22 cellular contexts compared by ENCODE assay signal in genomic region chr5:42021923-42022322, GRCh38.
DNase-seq lines count a peak whose midpoint lies in the region; TF ChIP-seq lines count a peak whose summit lies in the region.
"Had no signal": no experiment of that assay in that cellular context is flagged by ENCODE, and none has a peak within 500 bp of the region (broad histone marks: within the 10 kb centered on the region; RNA-seq: fewer than 3 reads in every experiment).

No MANE protein-coding gene starts in this region.

- POLR2A ChIA-PET in HEK293 (lab: Yijun Ruan, JAX): no interaction called here

- H3K4me1 ChIP-seq in HEK293 (ENCODE audit: control insufficient read depth, insufficient read depth, low read length): no peaks in the 10 kb centered on the region
- H3K4me1 ChIP-seq: gastroesophageal sphincter, thyroid gland had no signal

- H3K4me3 ChIP-seq in HEK293 (ENCODE audit: low read depth, low read length): no peak overlapping the region
- no peak overlapping the region for H3K4me3 ChIP-seq in fibroblast of mammary gland (ENCODE audit: control insufficient read depth, low read depth, low read length)
- H3K4me3 ChIP-seq: dorsolateral prefrontal cortex, gastroesophageal sphincter, SK-N-MC, thyroid gland had no signal

- H3K9me3 ChIP-seq in HEK293 (ENCODE audit: control insufficient read depth, insufficient read depth, low read depth, low read length): no peaks in the 10 kb centered on the region; the same call in 1 of the 2 replicates
- H3K9me3 ChIP-seq: thyroid gland had no signal

- DNase-seq in GM13976 (ENCODE audit: low spot score): peak; percentile 7
- DNase-seq in HK-2 (ENCODE audit: unreplicated experiment): peak; percentile 21
- DNase-seq in fibroblast of mammary gland (ENCODE audit: low read depth): peak; percentile 19
- no peak for DNase-seq in AG20443 (ENCODE audit: low spot score)
- no peak for DNase-seq in NCI-H1417 (lab: John Stamatoyannopoulos, UW)
- no peak for DNase-seq in MV-4-11 (lab: John Stamatoyannopoulos, UW)
- no peak for DNase-seq in foreskin melanocyte
- DNase-seq: activated CD4-positive, CD25-positive, alpha-beta regulatory T cell treated with anti-CD3 and anti-CD28 coated beads, Interleukin-2, amount 50 U/mL, for 72 hours; dorsolateral prefrontal cortex; GF-D8; HFFc6; KG1; NCI-H1048; NCI-H526 treated with DMSO at 0.1 percent for 48 hours; stimulated activated CD4-positive, alpha-beta T cell treated with anti-CD3 and anti-CD28 coated beads, Interleukin-12 subunit alpha, Interleukin-12 subunit beta, amount 100 ng/mL, for 4 hours; T-helper 9 cell; thyroid gland had no signal

- CTCF ChIA-PET in HEK293 (lab: Yijun Ruan, JAX): no interaction called here

- TF ChIP-seq CTCF in GM13976 (IDR thresholded peaks at IDR 0.05; ENCODE audit: borderline replicate concordance, control extremely low read depth, extremely low read depth, insufficient read depth, missing control alignments): no peak
- no peak for TF ChIP-seq CTCF in HEK293 (tag by site-specific recombination; IDR thresholded peaks at IDR 0.05)
- TF ChIP-seq CTCF in fibroblast of mammary gland (conservative IDR thresholded peaks at IDR 0.05; ENCODE audit: control insufficient read depth, insufficient read depth, low read depth, low read length): no peak

- in situ Hi-C loops in GM13976 (cut with MboI; ENCODE audit: low sequenced_read_pairs, unreplicated experiment): no loop called here

- H3K36me3 ChIP-seq in HEK293 (ENCODE audit: control insufficient read depth in 2 of 2, insufficient read depth in 1 of 2, low read length in 2 of 2): no peaks in the 10 kb centered on the region
- H3K36me3 ChIP-seq: gastroesophageal sphincter, thyroid gland had no signal

- H3K27ac ChIP-seq in HEK293 (ENCODE audit: extremely low read depth, low read depth, low read length): no peak overlapping the region
- H3K27ac ChIP-seq: C4-2B, dorsolateral prefrontal cortex, epithelial cell of prostate, gastroesophageal sphincter, SK-N-MC, thyroid gland had no signal

TF ChIP-seq in HEK293, 187 proteins besides CTCF, POLR2A, EP300 and RAD21:
- TF ChIP-seq ZNF658 (tag by site-specific recombination; IDR thresholded peaks at IDR 0.05) (no peak), ZNF654 (tag by site-specific recombination; IDR thresholded peaks at IDR 0.05; ENCODE audit: low read depth) (no peak), ZNF19 (tag by site-specific recombination; IDR thresholded peaks at IDR 0.05; ENCODE audit: low read depth) (no peak), ZNF202 (tag by site-specific recombination; IDR thresholded peaks at IDR 0.05; ENCODE audit: borderline replicate concordance) (no peak), ZNF148 (tag by site-specific recombination; IDR thresholded peaks at IDR 0.05; ENCODE audit: borderline replicate concordance) (no peak), ATF2 (tag by site-specific recombination; IDR thresholded peaks at IDR 0.05; ENCODE audit: low read depth) (0 out of 2 replicates have a peak, but pooled peaks have one; percentile 7)

Comparison
In these comparisons a context has a peak if more than half of its experiments do, and no peak if none do; other contexts are left out.
1. DNase-seq: peak in GM13976 (single experiment), HK-2 (single experiment) and fibroblast of mammary gland (single experiment); none in AG20443 (single experiment), NCI-H1417 (0 of 3), MV-4-11 (single experiment) and foreskin melanocyte (single experiment).